Comparison of ENCODE assay signal across 8 cellular contexts in the genomic region with DNA sequence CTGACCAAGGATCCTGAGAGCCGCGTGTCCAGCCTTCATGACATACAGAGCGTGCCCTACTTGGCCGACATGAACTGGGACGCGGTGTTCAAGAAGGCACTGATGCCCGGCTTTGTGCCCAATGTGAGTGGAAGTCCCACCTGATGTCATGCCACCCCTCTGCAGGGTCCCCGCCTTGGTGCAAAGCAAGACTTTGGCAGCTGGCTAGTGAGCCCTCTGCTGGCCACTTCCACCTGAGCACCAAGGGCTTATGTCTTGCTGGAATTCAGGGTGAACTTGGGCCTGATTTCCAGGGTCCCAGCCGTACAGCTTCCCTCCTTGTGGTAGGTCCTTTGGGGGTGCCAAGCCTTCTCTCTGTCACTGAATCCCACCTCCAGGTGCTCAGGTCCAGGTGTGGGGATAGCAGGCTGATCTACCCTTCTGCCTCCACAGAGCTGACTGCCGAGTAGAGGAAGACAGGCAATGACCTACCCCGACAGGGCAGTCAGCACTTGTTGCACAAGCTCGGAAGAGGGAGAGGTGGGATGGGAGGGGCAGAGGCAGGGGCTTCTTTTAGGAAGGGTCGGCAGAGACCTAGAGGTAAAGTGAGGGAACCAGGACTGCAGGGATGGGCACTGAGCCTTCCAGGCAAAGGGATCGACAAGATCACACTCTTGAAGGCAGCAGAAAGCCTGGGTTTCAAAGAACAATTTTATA.
DNase-seq lines count a peak whose midpoint lies in the region; ATAC-seq, FAIRE-seq and TF ChIP-seq lines count a peak whose summit lies in the region.

No MANE protein-coding gene starts in this region.

- H4K20me1 ChIP-seq in keratinocyte (ENCODE audit: control insufficient read depth, extremely low read depth, insufficient read depth, low read length), result no peaks in the 10 kb centered on the region

- H3K9me1 ChIP-seq in keratinocyte (ENCODE audit: control insufficient read depth, extremely low read depth, insufficient read depth, low read length), result no peaks in the 10 kb centered on the region

- no peak overlapping the region for H3K9ac ChIP-seq in keratinocyte (ENCODE audit: control insufficient read depth, extremely low read depth, insufficient read depth, low read length)

- no peaks in the 10 kb centered on the region for H3K79me2 ChIP-seq in keratinocyte (ENCODE audit: control insufficient read depth, insufficient read depth, low read length)

- no peak for FAIRE-seq in keratinocyte (lab: Jason Lieb, UNC)

- dilution Hi-C loops in keratinocyte (cut with MboI; ENCODE audit: extremely low pct_ligation_motif_present, low sequenced_read_pairs), result no loop called here

- TF ChIP-seq CTCF in HFF-Myc (IDR thresholded peaks at IDR 0.05; ENCODE audit: low read depth, low read length, missing control alignments) (peak; percentile 69), keratinocyte (optimal IDR thresholded peaks at IDR 0.05 in 1 of 3, IDR thresholded peaks at IDR 0.05 in 1 of 3, conservative IDR thresholded peaks at IDR 0.05 in 1 of 3; ENCODE audit: extremely low read depth in 1 of 3, insufficient read depth in 2 of 3, low read length in 3 of 3) (peak in 2 of 3 experiments; percentile 52 to 83)

- H3K36me3 ChIP-seq in keratinocyte (ENCODE audit: control insufficient read depth in 2 of 2, extremely low read depth in 1 of 2, insufficient read depth in 2 of 2, low read length in 2 of 2), result no peaks in the 10 kb centered on the region

- no peaks in the 10 kb centered on the region for H3K27me3 ChIP-seq in keratinocyte (ENCODE audit: control insufficient read depth, extremely low read depth, insufficient read depth, low read length)

- no peaks in the 10 kb centered on the region for H3K4me1 ChIP-seq in keratinocyte (ENCODE audit: control insufficient read depth, extremely low read depth, insufficient read depth, low read length)

- H3K4me3 ChIP-seq in HFF-Myc (replicated peaks; ENCODE audit: low read depth, low read length) (no peak overlapping the region), keratinocyte (ENCODE audit: control insufficient read depth in 2 of 3, extremely low read depth in 1 of 3, insufficient read depth in 2 of 3, low read depth in 1 of 3, low read length in 3 of 3) (no peak overlapping the region)

- H3K4me2 ChIP-seq in keratinocyte (ENCODE audit: control insufficient read depth, extremely low read depth, insufficient read depth, low read depth, low read length), result no peak overlapping the region

- H2AFZ ChIP-seq in keratinocyte (ENCODE audit: control insufficient read depth, low read length), result no peak overlapping the region

- H3K27ac ChIP-seq in keratinocyte (ENCODE audit: control insufficient read depth, insufficient read depth, low read length), result no peak overlapping the region

- H3K9me3 ChIP-seq in keratinocyte (ENCODE audit: control insufficient read depth, low read depth, low read length), result no peaks in the 10 kb centered on the region

- ATAC-seq in HG02678 (IDR thresholded peaks at IDR 0.05; ENCODE audit: unreplicated experiment), result no peak
- no peak for ATAC-seq in GM19455 (IDR thresholded peaks at IDR 0.05; ENCODE audit: unreplicated experiment)
- no peak for ATAC-seq in GM21723 (IDR thresholded peaks at IDR 0.05; ENCODE audit: unreplicated experiment)

- DNase-seq in COLO668 (lab: John Stamatoyannopoulos, UW; ENCODE audit: unreplicated experiment) (peak; percentile 10), HFF-Myc (ENCODE audit: extremely low read depth, low read depth) (no peak), astrocyte of the hippocampus (ENCODE audit: low read depth, low spot score) (peak; percentile 54), keratinocyte (ENCODE audit: low read depth, low spot score) (no peak), NCI-H1105 (lab: John Stamatoyannopoulos, UW) (no peak)

Comparison
In these comparisons a context has a peak if more than half of its experiments do, and no peak if none do; other contexts are left out.
1. DNase-seq: peak in COLO668 (single experiment) and astrocyte of the hippocampus (single experiment); none in HFF-Myc (single experiment), keratinocyte (single experiment) and NCI-H1105 (single experiment).